ENCODE assay signal across 1 cellular context in the genomic region with DNA sequence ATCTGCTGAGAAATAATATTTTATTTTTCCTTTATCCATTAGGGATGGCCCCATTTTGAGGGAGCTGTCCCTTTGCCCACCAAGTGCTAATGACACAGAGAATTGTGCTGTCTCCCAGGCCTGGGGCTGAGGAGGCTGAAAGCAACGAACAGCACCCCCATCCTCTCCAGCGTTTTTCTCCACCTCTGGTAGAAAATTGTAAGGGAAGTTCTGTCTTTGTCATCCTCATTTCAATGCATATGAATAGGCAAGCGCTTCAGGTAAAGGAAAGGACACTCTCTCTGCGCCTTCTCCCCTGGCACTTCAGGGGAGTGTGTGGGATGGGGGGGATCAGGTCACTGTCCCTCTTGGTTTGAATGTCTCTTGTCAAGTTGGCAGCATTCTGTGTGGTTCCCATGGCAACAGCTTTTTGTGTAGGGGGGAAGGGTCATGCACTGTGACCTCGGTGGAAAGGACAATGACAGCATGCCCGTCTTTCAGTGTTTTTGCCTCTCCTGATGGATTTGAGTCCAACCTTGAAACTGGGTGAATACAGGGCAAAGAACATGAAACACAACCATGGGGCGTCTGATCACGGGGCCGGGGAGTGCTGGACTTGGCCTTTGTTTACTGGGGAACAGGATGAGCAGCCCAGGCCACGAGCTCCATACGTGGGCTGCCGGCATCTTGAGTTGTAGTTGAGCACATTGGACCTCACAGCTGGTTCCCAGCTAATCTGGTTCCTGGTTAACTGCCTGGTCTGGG.
A peak's percentile ranks its signal among the peaks of the same experiment; 100 is the strongest.
TF ChIP-seq lines count a peak whose summit lies in the region.

No MANE protein-coding gene starts in this region.

TF ChIP-seq in HepG2, 621 proteins besides CTCF, POLR2A, EP300 and RAD21 (continued from another document and continues in another):
- TF ChIP-seq IRX3 (CRISPR knock-in tag; IDR thresholded peaks at IDR 0.05; ENCODE audit: borderline replicate concordance, low read depth), result no peak
- TF ChIP-seq, protein P1, sequence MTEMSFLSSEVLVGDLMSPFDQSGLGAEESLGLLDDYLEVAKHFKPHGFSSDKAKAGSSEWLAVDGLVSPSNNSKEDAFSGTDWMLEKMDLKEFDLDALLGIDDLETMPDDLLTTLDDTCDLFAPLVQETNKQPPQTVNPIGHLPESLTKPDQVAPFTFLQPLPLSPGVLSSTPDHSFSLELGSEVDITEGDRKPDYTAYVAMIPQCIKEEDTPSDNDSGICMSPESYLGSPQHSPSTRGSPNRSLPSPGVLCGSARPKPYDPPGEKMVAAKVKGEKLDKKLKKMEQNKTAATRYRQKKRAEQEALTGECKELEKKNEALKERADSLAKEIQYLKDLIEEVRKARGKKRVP (CRISPR knock-in tag; IDR thresholded peaks at IDR 0.05), result no peak
- no peak for TF ChIP-seq SIX4 (CRISPR knock-in tag; IDR thresholded peaks at IDR 0.05)
- no peak for TF ChIP-seq NFIC (IDR thresholded peaks at IDR 0.05; ENCODE audit: low read length)
- TF ChIP-seq, protein P2, sequence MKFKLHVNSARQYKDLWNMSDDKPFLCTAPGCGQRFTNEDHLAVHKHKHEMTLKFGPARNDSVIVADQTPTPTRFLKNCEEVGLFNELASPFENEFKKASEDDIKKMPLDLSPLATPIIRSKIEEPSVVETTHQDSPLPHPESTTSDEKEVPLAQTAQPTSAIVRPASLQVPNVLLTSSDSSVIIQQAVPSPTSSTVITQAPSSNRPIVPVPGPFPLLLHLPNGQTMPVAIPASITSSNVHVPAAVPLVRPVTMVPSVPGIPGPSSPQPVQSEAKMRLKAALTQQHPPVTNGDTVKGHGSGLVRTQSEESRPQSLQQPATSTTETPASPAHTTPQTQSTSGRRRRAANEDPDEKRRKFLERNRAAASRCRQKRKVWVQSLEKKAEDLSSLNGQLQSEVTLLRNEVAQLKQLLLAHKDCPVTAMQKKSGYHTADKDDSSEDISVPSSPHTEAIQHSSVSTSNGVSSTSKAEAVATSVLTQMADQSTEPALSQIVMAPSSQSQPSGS (CRISPR knock-in tag; IDR thresholded peaks at IDR 0.05), result no peak
- TF ChIP-seq, protein P3, sequence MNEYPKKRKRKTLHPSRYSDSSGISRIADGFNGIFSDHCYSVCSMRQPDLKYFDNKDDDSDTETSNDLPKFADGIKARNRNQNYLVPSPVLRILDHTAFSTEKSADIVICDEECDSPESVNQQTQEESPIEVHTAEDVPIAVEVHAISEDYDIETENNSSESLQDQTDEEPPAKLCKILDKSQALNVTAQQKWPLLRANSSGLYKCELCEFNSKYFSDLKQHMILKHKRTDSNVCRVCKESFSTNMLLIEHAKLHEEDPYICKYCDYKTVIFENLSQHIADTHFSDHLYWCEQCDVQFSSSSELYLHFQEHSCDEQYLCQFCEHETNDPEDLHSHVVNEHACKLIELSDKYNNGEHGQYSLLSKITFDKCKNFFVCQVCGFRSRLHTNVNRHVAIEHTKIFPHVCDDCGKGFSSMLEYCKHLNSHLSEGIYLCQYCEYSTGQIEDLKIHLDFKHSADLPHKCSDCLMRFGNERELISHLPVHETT (CRISPR knock-in tag; conservative IDR thresholded peaks at IDR 0.05), result no peak
- no peak for TF ChIP-seq PHB2 (IDR thresholded peaks at IDR 0.05; ENCODE audit: partially characterized antibody)
- TF ChIP-seq ZBTB1 (CRISPR knock-in tag; IDR thresholded peaks at IDR 0.05; ENCODE audit: borderline replicate concordance), result no peak
- TF ChIP-seq, protein P4, sequence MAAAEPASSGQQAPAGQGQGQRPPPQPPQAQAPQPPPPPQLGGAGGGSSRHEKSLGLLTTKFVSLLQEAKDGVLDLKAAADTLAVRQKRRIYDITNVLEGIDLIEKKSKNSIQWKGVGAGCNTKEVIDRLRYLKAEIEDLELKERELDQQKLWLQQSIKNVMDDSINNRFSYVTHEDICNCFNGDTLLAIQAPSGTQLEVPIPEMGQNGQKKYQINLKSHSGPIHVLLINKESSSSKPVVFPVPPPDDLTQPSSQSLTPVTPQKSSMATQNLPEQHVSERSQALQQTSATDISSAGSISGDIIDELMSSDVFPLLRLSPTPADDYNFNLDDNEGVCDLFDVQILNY (CRISPR knock-in tag; conservative IDR thresholded peaks at IDR 0.05), result no peak
- TF ChIP-seq NFYB (CRISPR knock-in tag; IDR thresholded peaks at IDR 0.05), result no peak
- no peak for TF ChIP-seq AKAP8 (CRISPR knock-in tag; IDR thresholded peaks at IDR 0.05)
- peak; percentile 21; the same call in 1 of the 2 replicates for TF ChIP-seq FOXA3 (CRISPR knock-in tag; IDR thresholded peaks at IDR 0.05)
- TF ChIP-seq ZNF607 (CRISPR knock-in tag; IDR thresholded peaks at IDR 0.05; ENCODE audit: borderline replicate concordance), result no peak
- no peak for TF ChIP-seq GABPA (IDR thresholded peaks at IDR 0.05; ENCODE audit: low read depth, low read length)
- peak; percentile 27; the same call in 1 of the 2 replicates for TF ChIP-seq GABPA (CRISPR knock-in tag; IDR thresholded peaks at IDR 0.05; ENCODE audit: low read depth)
- no peak for TF ChIP-seq ZMYM3 (CRISPR knock-in tag; IDR thresholded peaks at IDR 0.05)
- TF ChIP-seq, protein P5, sequence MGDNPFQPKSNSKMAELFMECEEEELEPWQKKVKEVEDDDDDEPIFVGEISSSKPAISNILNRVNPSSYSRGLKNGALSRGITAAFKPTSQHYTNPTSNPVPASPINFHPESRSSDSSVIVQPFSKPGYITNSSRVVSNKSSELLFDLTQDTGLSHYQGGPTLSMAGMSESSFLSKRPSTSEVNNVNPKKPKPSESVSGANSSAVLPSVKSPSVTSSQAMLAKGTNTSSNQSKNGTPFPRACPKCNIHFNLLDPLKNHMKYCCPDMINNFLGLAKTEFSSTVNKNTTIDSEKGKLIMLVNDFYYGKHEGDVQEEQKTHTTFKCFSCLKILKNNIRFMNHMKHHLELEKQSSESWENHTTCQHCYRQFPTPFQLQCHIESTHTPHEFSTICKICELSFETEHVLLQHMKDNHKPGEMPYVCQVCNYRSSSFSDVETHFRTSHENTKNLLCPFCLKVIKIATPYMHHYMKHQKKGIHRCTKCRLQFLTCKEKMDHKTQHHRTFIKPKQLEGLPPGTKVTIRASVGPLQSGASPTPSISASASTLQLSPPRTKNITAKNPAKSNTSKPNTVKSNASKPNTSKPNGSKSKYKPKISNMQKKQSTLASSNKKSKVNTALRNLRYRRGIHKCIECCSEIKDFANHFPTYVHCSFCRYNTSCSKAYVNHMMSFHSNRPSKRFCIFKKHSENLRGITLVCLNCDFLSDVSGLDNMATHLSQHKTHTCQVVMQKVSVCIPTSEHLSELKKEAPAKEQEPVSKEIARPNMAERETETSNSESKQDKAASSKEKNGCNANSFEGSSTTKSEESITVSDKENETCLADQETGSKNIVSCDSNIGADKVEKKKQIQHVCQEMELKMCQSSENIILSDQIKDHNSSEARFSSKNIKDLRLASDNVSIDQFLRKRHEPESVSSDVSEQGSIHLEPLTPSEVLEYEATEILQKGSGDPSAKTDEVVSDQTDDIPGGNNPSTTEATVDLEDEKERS (CRISPR knock-in tag; IDR thresholded peaks at IDR 0.05), result no peak
- 0 out of 2 replicates have a peak, but pooled peaks have one; percentile 30 for TF ChIP-seq ESRRA (CRISPR knock-in tag; IDR thresholded peaks at IDR 0.05; ENCODE audit: low read depth)
- peak in 1 of 2 experiments; percentile 44; a peak in 1 of 4 replicates for TF ChIP-seq NR2F1 (CRISPR knock-in tag; IDR thresholded peaks at IDR 0.05)
- TF ChIP-seq, protein P6, sequence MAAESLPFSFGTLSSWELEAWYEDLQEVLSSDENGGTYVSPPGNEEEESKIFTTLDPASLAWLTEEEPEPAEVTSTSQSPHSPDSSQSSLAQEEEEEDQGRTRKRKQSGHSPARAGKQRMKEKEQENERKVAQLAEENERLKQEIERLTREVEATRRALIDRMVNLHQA (CRISPR knock-in tag; IDR thresholded peaks at IDR 0.05), result no peak
- no peak for TF ChIP-seq JDP2 (CRISPR knock-in tag; IDR thresholded peaks at IDR 0.05; ENCODE audit: borderline replicate concordance)
- no peak for TF ChIP-seq TOE1 (CRISPR knock-in tag; IDR thresholded peaks at IDR 0.05)
- TF ChIP-seq ARNTL (CRISPR knock-in tag; IDR thresholded peaks at IDR 0.05), result no peak
- TF ChIP-seq, protein P7, sequence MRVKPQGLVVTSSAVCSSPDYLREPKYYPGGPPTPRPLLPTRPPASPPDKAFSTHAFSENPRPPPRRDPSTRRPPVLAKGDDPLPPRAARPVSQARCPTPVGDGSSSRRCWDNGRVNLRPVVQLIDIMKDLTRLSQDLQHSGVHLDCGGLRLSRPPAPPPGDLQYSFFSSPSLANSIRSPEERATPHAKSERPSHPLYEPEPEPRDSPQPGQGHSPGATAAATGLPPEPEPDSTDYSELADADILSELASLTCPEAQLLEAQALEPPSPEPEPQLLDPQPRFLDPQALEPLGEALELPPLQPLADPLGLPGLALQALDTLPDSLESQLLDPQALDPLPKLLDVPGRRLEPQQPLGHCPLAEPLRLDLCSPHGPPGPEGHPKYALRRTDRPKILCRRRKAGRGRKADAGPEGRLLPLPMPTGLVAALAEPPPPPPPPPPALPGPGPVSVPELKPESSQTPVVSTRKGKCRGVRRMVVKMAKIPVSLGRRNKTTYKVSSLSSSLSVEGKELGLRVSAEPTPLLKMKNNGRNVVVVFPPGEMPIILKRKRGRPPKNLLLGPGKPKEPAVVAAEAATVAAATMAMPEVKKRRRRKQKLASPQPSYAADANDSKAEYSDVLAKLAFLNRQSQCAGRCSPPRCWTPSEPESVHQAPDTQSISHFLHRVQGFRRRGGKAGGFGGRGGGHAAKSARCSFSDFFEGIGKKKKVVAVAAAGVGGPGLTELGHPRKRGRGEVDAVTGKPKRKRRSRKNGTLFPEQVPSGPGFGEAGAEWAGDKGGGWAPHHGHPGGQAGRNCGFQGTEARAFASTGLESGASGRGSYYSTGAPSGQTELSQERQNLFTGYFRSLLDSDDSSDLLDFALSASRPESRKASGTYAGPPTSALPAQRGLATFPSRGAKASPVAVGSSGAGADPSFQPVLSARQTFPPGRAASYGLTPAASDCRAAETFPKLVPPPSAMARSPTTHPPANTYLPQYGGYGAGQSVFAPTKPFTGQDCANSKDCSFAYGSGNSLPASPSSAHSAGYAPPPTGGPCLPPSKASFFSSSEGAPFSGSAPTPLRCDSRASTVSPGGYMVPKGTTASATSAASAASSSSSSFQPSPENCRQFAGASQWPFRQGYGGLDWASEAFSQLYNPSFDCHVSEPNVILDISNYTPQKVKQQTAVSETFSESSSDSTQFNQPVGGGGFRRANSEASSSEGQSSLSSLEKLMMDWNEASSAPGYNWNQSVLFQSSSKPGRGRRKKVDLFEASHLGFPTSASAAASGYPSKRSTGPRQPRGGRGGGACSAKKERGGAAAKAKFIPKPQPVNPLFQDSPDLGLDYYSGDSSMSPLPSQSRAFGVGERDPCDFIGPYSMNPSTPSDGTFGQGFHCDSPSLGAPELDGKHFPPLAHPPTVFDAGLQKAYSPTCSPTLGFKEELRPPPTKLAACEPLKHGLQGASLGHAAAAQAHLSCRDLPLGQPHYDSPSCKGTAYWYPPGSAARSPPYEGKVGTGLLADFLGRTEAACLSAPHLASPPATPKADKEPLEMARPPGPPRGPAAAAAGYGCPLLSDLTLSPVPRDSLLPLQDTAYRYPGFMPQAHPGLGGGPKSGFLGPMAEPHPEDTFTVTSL (CRISPR knock-in tag; IDR thresholded peaks at IDR 0.05; ENCODE audit: borderline replicate concordance), result no peak
- TF ChIP-seq, protein P8, sequence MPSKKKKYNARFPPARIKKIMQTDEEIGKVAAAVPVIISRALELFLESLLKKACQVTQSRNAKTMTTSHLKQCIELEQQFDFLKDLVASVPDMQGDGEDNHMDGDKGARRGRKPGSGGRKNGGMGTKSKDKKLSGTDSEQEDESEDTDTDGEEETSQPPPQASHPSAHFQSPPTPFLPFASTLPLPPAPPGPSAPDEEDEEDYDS (CRISPR knock-in tag; IDR thresholded peaks at IDR 0.05), result no peak
- no peak for TF ChIP-seq ZFP62 (CRISPR knock-in tag; IDR thresholded peaks at IDR 0.05)
- TF ChIP-seq, protein P9, sequence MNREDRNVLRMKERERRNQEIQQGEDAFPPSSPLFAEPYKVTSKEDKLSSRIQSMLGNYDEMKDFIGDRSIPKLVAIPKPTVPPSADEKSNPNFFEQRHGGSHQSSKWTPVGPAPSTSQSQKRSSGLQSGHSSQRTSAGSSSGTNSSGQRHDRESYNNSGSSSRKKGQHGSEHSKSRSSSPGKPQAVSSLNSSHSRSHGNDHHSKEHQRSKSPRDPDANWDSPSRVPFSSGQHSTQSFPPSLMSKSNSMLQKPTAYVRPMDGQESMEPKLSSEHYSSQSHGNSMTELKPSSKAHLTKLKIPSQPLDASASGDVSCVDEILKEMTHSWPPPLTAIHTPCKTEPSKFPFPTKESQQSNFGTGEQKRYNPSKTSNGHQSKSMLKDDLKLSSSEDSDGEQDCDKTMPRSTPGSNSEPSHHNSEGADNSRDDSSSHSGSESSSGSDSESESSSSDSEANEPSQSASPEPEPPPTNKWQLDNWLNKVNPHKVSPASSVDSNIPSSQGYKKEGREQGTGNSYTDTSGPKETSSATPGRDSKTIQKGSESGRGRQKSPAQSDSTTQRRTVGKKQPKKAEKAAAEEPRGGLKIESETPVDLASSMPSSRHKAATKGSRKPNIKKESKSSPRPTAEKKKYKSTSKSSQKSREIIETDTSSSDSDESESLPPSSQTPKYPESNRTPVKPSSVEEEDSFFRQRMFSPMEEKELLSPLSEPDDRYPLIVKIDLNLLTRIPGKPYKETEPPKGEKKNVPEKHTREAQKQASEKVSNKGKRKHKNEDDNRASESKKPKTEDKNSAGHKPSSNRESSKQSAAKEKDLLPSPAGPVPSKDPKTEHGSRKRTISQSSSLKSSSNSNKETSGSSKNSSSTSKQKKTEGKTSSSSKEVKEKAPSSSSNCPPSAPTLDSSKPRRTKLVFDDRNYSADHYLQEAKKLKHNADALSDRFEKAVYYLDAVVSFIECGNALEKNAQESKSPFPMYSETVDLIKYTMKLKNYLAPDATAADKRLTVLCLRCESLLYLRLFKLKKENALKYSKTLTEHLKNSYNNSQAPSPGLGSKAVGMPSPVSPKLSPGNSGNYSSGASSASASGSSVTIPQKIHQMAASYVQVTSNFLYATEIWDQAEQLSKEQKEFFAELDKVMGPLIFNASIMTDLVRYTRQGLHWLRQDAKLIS (CRISPR knock-in tag; IDR thresholded peaks at IDR 0.05), result no peak
- no peak for TF ChIP-seq KDM5A (IDR thresholded peaks at IDR 0.05; ENCODE audit: borderline replicate concordance, low read length)
- TF ChIP-seq, protein P10, sequence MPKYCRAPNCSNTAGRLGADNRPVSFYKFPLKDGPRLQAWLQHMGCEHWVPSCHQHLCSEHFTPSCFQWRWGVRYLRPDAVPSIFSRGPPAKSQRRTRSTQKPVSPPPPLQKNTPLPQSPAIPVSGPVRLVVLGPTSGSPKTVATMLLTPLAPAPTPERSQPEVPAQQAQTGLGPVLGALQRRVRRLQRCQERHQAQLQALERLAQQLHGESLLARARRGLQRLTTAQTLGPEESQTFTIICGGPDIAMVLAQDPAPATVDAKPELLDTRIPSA (CRISPR knock-in tag; IDR thresholded peaks at IDR 0.05; ENCODE audit: borderline replicate concordance), result no peak
- no peak for TF ChIP-seq ZNF205 (CRISPR knock-in tag; IDR thresholded peaks at IDR 0.05)
- TF ChIP-seq, protein P11, sequence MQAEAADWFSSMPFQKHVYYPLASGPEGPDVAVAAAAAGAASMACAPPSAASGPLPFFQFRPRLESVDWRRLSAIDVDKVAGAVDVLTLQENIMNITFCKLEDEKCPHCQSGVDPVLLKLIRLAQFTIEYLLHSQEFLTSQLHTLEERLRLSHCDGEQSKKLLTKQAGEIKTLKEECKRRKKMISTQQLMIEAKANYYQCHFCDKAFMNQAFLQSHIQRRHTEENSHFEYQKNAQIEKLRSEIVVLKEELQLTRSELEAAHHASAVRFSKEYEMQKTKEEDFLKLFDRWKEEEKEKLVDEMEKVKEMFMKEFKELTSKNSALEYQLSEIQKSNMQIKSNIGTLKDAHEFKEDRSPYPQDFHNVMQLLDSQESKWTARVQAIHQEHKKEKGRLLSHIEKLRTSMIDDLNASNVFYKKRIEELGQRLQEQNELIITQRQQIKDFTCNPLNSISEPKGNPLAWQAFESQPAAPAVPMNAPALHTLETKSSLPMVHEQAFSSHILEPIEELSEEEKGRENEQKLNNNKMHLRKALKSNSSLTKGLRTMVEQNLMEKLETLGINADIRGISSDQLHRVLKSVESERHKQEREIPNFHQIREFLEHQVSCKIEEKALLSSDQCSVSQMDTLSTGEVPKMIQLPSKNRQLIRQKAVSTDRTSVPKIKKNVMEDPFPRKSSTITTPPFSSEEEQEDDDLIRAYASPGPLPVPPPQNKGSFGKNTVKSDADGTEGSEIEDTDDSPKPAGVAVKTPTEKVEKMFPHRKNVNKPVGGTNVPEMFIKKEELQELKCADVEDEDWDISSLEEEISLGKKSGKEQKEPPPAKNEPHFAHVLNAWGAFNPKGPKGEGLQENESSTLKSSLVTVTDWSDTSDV (CRISPR knock-in tag; IDR thresholded peaks at IDR 0.05), result no peak
